ENCODE assay signal across 8 cellular contexts in genomic region chr12:109052415-109053323, GRCh38. TPM values are rescaled to one million over a fixed set of nuclear protein-coding genes. Genes with fewer than 3 reads are reported as not detected.
DNase-seq lines count a peak whose midpoint lies in the region; ATAC-seq and TF ChIP-seq lines count a peak whose summit lies in the region.

Gene USP30 (plus strand): TSS chr12:109052576. CDS start chr12:109052679, 103 bp downstream.

- 0 to 1% (median 0%) methylated on average over 31 to 61 of the region's 61 CpGs for WGBS in heart left ventricle, 4 donors
- 0% methylated on average over 30 to 47 of the region's 61 CpGs for WGBS in tibial nerve, 2 donors

- no peaks in the 10 kb centered on the region for H3K27me3 ChIP-seq in adipocyte (replicated peaks; ENCODE audit: control insufficient read depth, insufficient read depth, low read length)
- no peaks in the 10 kb centered on the region for H3K27me3 ChIP-seq in heart left ventricle
- H3K27me3 ChIP-seq in tibial nerve, result no peaks in the 10 kb centered on the region

- peak within 1 kb of the TSS; percentile 85 for H3K4me3 ChIP-seq in GM12875 (ENCODE audit: low read depth, low read length)
- peak within 1 kb of the TSS; percentile 95 for H3K4me3 ChIP-seq in adipocyte (ENCODE audit: low read length)
- peak within 1 kb of the TSS; percentile 60 to 97 (median 92) for H3K4me3 ChIP-seq in heart left ventricle
- peak within 1 kb of the TSS; percentile 73 to 84 (median 78) for H3K4me3 ChIP-seq in tibial nerve

- peak within 1 kb of the TSS; percentile 96 for H3K9ac ChIP-seq in adipocyte (ENCODE audit: low read length)

- intact Hi-C loops in heart left ventricle (cut with DNase I), result loop anchor here in 1 of 10 donors (1.0 to 5.0 kb wide), 2 partner anchors 41 to 100 kb away; partner anchors contain the start of gene ALKBH2

- TF ChIP-seq CTCF in GM12875 (IDR thresholded peaks at IDR 0.05; ENCODE audit: borderline replicate concordance, insufficient read depth, low read depth, low read length) (no peak), heart left ventricle (IDR thresholded peaks at IDR 0.05) (no peak), tibial nerve (IDR thresholded peaks at IDR 0.05) (peak in 1 of 5 experiments; percentile 40)

- H3K4me1 ChIP-seq in adipocyte (ENCODE audit: control insufficient read depth, insufficient read depth, low read length) (peaks cover 27% of the 10 kb centered on the region), heart left ventricle (peaks cover 0 to 25% (median 17%) of the 10 kb centered on the region in 12 donors), tibial nerve (peaks cover 0 to 34% (median 11%) of the 10 kb centered on the region in 4 donors)

- TF ChIP-seq EP300 in tibial nerve (IDR thresholded peaks at IDR 0.05), result peak; percentile 78 to 85

- ATAC-seq in HG02623 (IDR thresholded peaks at IDR 0.05; ENCODE audit: unreplicated experiment), result peak; percentile 68
- peak; percentile 91 to 98 (median 96) for ATAC-seq in heart left ventricle

- DNase-seq in NCI-H1092 treated with DMSO at 0.1 percent for 48 hours (lab: John Stamatoyannopoulos, UW) (peak; percentile 61), SW 1271 (lab: John Stamatoyannopoulos, UW) (peak; percentile 20 to 77), adipocyte (ENCODE audit: low read depth) (peak; percentile 93), heart left ventricle (peak; percentile 84 to 92 (median 86)), pons (ENCODE audit: low spot score) (peak; percentile 71), tibial nerve (ENCODE audit: low spot score in 2 of 2) (peak; percentile 69 to 76)

- H3K36me3 ChIP-seq in adipocyte (ENCODE audit: control insufficient read depth, insufficient read depth, low read length, severe bottlenecking), result peaks cover 2% of the 10 kb centered on the region
- H3K36me3 ChIP-seq in heart left ventricle, result peaks cover 0 to 19% (median 5%) of the 10 kb centered on the region in 9 donors
- H3K36me3 ChIP-seq in tibial nerve, result peaks cover 0 to 10% (median 0%) of the 10 kb centered on the region in 3 donors

- H3K9me3 ChIP-seq in adipocyte (ENCODE audit: control insufficient read depth, low read length) (no peaks in the 10 kb centered on the region), heart left ventricle (no peaks in the 10 kb centered on the region), tibial nerve (no peaks in the 10 kb centered on the region)

- TF ChIP-seq POLR2A in heart left ventricle (IDR thresholded peaks at IDR 0.05) (no peak), tibial nerve (IDR thresholded peaks at IDR 0.05) (no peak)

- H3K27ac ChIP-seq in heart left ventricle, result peak within 1 kb of the TSS; percentile 67 to 93 (median 90)
- H3K27ac ChIP-seq in tibial nerve, result peak within 1 kb of the TSS; percentile 67 to 86 (median 84)

RNA-seq across cellular contexts. Expression of gene USP30, which starts in this region (rescaled TPM):
- 10 to 100 TPM in 8 of 9 donors, 1 to 10 TPM in 1; 9.8 to 29.9 (median 16.7) TPM for total RNA-seq in heart left ventricle
- 1 to 10 TPM; 7.1 to 7.2 TPM for polyA plus RNA-seq in heart left ventricle
- 10 to 100 TPM; 12.0 to 38.8 (median 20.8) TPM for total RNA-seq in tibial nerve

Comparison
In these comparisons a context has a peak if more than half of its experiments do, and no peak if none do; other contexts are left out.
1. Peak in every context shown above with its lines: DNase-seq, ATAC-seq, H3K4me3 ChIP-seq and H3K27ac ChIP-seq.